ENCODE assay signal across 1 cellular context in the genomic region with DNA sequence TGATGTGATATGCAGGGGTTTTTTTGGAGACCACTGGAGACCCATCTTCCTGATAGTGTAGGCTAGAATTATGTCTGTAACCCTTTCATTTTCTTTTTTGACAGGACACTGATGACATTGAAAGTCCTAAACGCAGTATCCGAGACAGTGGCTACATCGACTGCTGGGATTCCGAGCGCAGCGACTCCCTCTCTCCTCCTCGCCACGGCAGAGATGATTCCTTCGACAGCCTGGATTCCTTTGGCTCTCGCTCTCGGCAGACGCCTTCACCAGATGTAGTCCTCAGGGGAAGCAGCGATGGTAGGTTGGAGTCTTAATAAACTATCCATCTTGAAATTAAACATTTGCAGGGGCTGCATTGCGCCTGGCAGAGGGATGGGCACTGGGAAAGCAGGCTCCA.
TF ChIP-seq lines count a peak whose summit lies in the region.

No MANE protein-coding gene starts in this region.

TF ChIP-seq in H1, 55 proteins besides CTCF, POLR2A, EP300 and RAD21:
- TF ChIP-seq SUZ12 (IDR thresholded peaks at IDR 0.05; ENCODE audit: low read length) (0 out of 2 replicates have a peak, but pooled peaks have one; percentile 24), GTF2F1 (IDR thresholded peaks at IDR 0.05; ENCODE audit: borderline replicate concordance, low read depth, low read length) (no peak), MAX (IDR thresholded peaks at IDR 0.05) (no peak), TBP (IDR thresholded peaks at IDR 0.05; ENCODE audit: low read depth, low read length) (no peak), SAP30 (IDR thresholded peaks at IDR 0.05; ENCODE audit: insufficient read depth, insufficient replicate concordance, low read length) (no peak), SIX5 (IDR thresholded peaks at IDR 0.05; ENCODE audit: low read depth, low read length) (no peak), KDM1A (IDR thresholded peaks at IDR 0.05; ENCODE audit: borderline replicate concordance, low read length) (no peak), SRF (IDR thresholded peaks at IDR 0.05; ENCODE audit: low read depth, low read length) (no peak), CHD1 (IDR thresholded peaks at IDR 0.05; ENCODE audit: low read depth, low read length) (no peak), TEAD4 (IDR thresholded peaks at IDR 0.05; ENCODE audit: low read depth, low read length) (0 out of 2 replicates have a peak, but pooled peaks have one; percentile 2)
- TF ChIP-seq, protein P1, sequence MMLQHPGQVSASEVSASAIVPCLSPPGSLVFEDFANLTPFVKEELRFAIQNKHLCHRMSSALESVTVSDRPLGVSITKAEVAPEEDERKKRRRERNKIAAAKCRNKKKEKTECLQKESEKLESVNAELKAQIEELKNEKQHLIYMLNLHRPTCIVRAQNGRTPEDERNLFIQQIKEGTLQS (IDR thresholded peaks at IDR 0.05; ENCODE audit: insufficient read depth, low read depth, low read length), result no peak
TF ChIP-seq in H1: peak in this region for 2.
